1 cellular context compared by ENCODE assay signal in the genomic region with DNA sequence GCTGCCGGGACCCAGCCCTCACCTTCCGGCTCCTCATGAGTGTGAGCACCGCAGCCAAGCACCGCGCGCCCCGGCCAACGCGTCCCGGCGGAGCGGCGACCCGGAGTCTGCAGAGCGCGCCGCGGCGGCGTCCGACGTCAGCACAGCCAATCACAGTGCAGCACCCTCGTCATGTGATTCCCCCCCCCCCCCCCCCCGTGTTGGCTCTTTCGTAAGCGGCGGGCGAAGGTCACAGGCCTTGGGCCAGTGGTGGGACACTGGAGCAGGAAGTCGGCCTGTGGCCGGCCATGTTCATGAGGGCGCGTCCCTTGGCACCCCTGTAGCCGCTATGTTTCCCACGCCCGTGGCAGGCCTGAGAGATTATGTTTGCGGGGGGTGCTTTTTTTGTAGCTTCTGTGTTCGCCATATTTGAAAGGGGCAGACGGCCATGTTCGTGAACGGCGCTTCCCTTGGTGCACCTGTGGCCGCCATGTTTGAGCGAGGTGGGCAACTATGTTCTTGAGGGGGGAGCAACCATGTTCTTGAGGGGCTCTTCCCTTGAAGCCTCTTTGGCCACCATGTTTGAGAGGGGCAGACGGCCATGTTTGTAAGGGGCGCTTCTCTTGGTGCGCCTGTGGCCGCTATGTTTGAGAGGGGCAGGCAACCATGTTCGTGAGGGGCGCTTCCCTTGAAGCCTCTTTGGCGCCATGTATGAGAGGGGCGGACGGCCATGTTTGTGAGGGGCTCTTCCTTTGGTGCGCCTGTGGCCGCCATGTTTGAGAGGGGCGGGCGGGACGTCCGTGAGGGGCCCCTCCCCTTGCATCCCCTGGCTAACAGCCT.
A peak's percentile ranks its signal among the peaks of the same experiment; 100 is the strongest.
TF ChIP-seq lines count a peak whose summit lies in the region.

A gene (minus strand): TSS at position 123 of the 819 bp plus-strand sequence. CDS start 86 bp downstream, at position 37.

TF ChIP-seq in HepG2, 621 proteins besides CTCF, POLR2A, EP300 and RAD21 (continued from another document and continues in another):
- TF ChIP-seq, protein P1, sequence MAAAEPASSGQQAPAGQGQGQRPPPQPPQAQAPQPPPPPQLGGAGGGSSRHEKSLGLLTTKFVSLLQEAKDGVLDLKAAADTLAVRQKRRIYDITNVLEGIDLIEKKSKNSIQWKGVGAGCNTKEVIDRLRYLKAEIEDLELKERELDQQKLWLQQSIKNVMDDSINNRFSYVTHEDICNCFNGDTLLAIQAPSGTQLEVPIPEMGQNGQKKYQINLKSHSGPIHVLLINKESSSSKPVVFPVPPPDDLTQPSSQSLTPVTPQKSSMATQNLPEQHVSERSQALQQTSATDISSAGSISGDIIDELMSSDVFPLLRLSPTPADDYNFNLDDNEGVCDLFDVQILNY (CRISPR knock-in tag; conservative IDR thresholded peaks at IDR 0.05) = peak; percentile 84; the same call in 1 of the 2 replicates
- TF ChIP-seq, protein P2, sequence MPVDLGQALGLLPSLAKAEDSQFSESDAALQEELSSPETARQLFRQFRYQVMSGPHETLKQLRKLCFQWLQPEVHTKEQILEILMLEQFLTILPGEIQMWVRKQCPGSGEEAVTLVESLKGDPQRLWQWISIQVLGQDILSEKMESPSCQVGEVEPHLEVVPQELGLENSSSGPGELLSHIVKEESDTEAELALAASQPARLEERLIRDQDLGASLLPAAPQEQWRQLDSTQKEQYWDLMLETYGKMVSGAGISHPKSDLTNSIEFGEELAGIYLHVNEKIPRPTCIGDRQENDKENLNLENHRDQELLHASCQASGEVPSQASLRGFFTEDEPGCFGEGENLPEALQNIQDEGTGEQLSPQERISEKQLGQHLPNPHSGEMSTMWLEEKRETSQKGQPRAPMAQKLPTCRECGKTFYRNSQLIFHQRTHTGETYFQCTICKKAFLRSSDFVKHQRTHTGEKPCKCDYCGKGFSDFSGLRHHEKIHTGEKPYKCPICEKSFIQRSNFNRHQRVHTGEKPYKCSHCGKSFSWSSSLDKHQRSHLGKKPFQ (CRISPR knock-in tag; IDR thresholded peaks at IDR 0.05; ENCODE audit: insufficient replicate concordance) = peak; percentile 34
- TF ChIP-seq, protein P3, sequence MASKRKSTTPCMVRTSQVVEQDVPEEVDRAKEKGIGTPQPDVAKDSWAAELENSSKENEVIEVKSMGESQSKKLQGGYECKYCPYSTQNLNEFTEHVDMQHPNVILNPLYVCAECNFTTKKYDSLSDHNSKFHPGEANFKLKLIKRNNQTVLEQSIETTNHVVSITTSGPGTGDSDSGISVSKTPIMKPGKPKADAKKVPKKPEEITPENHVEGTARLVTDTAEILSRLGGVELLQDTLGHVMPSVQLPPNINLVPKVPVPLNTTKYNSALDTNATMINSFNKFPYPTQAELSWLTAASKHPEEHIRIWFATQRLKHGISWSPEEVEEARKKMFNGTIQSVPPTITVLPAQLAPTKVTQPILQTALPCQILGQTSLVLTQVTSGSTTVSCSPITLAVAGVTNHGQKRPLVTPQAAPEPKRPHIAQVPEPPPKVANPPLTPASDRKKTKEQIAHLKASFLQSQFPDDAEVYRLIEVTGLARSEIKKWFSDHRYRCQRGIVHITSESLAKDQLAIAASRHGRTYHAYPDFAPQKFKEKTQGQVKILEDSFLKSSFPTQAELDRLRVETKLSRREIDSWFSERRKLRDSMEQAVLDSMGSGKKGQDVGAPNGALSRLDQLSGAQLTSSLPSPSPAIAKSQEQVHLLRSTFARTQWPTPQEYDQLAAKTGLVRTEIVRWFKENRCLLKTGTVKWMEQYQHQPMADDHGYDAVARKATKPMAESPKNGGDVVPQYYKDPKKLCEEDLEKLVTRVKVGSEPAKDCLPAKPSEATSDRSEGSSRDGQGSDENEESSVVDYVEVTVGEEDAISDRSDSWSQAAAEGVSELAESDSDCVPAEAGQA (IDR thresholded peaks at IDR 0.05; ENCODE audit: low read depth) = peak; percentile 99
- TF ChIP-seq, protein P3 (CRISPR knock-in tag; IDR thresholded peaks at IDR 0.05; ENCODE audit: borderline replicate concordance) = no peak
- TF ChIP-seq POGZ (CRISPR knock-in tag; IDR thresholded peaks at IDR 0.05) = peak; percentile 52; the same call in 1 of the 2 replicates
- TF ChIP-seq ATM (IDR thresholded peaks at IDR 0.05; ENCODE audit: borderline replicate concordance) = no peak
- peak; percentile 47; the same call in 1 of the 2 replicates for TF ChIP-seq TOPORS (CRISPR knock-in tag; IDR thresholded peaks at IDR 0.05)
- 0 out of 2 replicates have a peak, but pooled peaks have one; percentile 21 for TF ChIP-seq ZNF264 (CRISPR knock-in tag; IDR thresholded peaks at IDR 0.05)
- TF ChIP-seq ZNF607 (CRISPR knock-in tag; IDR thresholded peaks at IDR 0.05; ENCODE audit: borderline replicate concordance) = no peak
- peak; percentile 73; the same call in 1 of the 2 replicates for TF ChIP-seq ZNF616 (CRISPR knock-in tag; IDR thresholded peaks at IDR 0.05; ENCODE audit: low read depth)
- TF ChIP-seq TMF1 (CRISPR knock-in tag; IDR thresholded peaks at IDR 0.05; ENCODE audit: low read depth) = 0 out of 2 replicates have a peak, but pooled peaks have one; percentile 62
- TF ChIP-seq REPIN1 (CRISPR knock-in tag; IDR thresholded peaks at IDR 0.05; ENCODE audit: borderline replicate concordance, low read depth) = peak; percentile 67; the same call in 1 of the 2 replicates
- peak; percentile 33; the same call in 1 of the 2 replicates for TF ChIP-seq ZC3H4 (CRISPR knock-in tag; IDR thresholded peaks at IDR 0.05; ENCODE audit: borderline replicate concordance)
- TF ChIP-seq, protein P4, sequence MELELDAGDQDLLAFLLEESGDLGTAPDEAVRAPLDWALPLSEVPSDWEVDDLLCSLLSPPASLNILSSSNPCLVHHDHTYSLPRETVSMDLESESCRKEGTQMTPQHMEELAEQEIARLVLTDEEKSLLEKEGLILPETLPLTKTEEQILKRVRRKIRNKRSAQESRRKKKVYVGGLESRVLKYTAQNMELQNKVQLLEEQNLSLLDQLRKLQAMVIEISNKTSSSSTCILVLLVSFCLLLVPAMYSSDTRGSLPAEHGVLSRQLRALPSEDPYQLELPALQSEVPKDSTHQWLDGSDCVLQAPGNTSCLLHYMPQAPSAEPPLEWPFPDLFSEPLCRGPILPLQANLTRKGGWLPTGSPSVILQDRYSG (CRISPR knock-in tag; IDR thresholded peaks at IDR 0.05) = peak; percentile 22; the same call in 1 of the 2 replicates
- TF ChIP-seq CEBPG (CRISPR knock-in tag; IDR thresholded peaks at IDR 0.05) = peak; percentile 56
- TF ChIP-seq ZNF772 (CRISPR knock-in tag; IDR thresholded peaks at IDR 0.05) = peak; percentile 14; the same call in 1 of the 2 replicates
- 0 out of 2 replicates have a peak, but pooled peaks have one; percentile 59 for TF ChIP-seq KAT7 (CRISPR knock-in tag; IDR thresholded peaks at IDR 0.05; ENCODE audit: borderline replicate concordance)
- TF ChIP-seq, protein P5, sequence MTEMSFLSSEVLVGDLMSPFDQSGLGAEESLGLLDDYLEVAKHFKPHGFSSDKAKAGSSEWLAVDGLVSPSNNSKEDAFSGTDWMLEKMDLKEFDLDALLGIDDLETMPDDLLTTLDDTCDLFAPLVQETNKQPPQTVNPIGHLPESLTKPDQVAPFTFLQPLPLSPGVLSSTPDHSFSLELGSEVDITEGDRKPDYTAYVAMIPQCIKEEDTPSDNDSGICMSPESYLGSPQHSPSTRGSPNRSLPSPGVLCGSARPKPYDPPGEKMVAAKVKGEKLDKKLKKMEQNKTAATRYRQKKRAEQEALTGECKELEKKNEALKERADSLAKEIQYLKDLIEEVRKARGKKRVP (CRISPR knock-in tag; IDR thresholded peaks at IDR 0.05) = 0 out of 4 replicates have a peak, but pooled peaks of 1 of the 2 experiments have one; percentile 45
- TF ChIP-seq, protein P6, sequence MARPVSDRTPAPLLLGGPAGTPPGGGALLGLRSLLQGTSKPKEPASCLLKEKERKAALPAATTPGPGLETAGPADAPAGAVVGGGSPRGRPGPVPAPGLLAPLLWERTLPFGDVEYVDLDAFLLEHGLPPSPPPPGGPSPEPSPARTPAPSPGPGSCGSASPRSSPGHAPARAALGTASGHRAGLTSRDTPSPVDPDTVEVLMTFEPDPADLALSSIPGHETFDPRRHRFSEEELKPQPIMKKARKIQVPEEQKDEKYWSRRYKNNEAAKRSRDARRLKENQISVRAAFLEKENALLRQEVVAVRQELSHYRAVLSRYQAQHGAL (CRISPR knock-in tag; IDR thresholded peaks at IDR 0.05; ENCODE audit: not compliant biosample characterization) = no peak
- TF ChIP-seq, protein P7, sequence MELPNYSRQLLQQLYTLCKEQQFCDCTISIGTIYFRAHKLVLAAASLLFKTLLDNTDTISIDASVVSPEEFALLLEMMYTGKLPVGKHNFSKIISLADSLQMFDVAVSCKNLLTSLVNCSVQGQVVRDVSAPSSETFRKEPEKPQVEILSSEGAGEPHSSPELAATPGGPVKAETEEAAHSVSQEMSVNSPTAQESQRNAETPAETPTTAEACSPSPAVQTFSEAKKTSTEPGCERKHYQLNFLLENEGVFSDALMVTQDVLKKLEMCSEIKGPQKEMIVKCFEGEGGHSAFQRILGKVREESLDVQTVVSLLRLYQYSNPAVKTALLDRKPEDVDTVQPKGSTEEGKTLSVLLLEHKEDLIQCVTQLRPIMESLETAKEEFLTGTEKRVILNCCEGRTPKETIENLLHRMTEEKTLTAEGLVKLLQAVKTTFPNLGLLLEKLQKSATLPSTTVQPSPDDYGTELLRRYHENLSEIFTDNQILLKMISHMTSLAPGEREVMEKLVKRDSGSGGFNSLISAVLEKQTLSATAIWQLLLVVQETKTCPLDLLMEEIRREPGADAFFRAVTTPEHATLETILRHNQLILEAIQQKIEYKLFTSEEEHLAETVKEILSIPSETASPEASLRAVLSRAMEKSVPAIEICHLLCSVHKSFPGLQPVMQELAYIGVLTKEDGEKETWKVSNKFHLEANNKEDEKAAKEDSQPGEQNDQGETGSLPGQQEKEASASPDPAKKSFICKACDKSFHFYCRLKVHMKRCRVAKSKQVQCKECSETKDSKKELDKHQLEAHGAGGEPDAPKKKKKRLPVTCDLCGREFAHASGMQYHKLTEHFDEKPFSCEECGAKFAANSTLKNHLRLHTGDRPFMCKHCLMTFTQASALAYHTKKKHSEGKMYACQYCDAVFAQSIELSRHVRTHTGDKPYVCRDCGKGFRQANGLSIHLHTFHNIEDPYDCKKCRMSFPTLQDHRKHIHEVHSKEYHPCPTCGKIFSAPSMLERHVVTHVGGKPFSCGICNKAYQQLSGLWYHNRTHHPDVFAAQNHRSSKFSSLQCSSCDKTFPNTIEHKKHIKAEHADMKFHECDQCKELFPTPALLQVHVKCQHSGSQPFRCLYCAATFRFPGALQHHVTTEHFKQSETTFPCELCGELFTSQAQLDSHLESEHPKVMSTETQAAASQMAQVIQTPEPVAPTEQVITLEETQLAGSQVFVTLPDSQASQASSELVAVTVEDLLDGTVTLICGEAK (IDR thresholded peaks at IDR 0.05) = no peak
- TF ChIP-seq, protein P7 (CRISPR knock-in tag; IDR thresholded peaks at IDR 0.05) = peak; percentile 50; the same call in 1 of the 2 replicates
- peak; percentile 85 for TF ChIP-seq SRSF1 (optimal IDR thresholded peaks at IDR 0.05; ENCODE audit: low read depth, low read length)
- TF ChIP-seq MXI1 (IDR thresholded peaks at IDR 0.05; ENCODE audit: borderline replicate concordance, low read depth, low read length) = peak; percentile 76; the same call in 1 of the 3 replicates
- TF ChIP-seq SIN3B (IDR thresholded peaks at IDR 0.05; ENCODE audit: low read length) = no peak
- TF ChIP-seq, protein P8, sequence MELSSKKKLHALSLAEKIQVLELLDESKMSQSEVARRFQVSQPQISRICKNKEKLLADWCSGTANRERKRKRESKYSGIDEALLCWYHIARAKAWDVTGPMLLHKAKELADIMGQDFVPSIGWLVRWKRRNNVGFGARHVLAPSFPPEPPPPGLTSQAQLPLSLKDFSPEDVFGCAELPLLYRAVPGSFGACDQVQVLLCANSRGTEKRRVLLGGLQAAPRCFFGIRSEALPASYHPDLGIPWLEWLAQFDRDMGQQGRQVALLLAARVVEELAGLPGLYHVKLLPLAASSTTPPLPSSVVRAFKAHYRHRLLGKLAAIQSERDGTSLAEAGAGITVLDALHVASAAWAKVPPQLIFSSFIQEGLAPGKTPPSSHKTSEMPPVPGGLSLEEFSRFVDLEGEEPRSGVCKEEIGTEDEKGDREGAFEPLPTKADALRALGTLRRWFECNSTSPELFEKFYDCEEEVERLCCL (CRISPR knock-in tag; IDR thresholded peaks at IDR 0.05; ENCODE audit: borderline replicate concordance) = 0 out of 2 replicates have a peak, but pooled peaks have one; percentile 52
- no peak for TF ChIP-seq ZNF781 (CRISPR knock-in tag; IDR thresholded peaks at IDR 0.05; ENCODE audit: borderline replicate concordance, not compliant biosample characterization)
- 0 out of 2 replicates have a peak, but pooled peaks have one; percentile 61 for TF ChIP-seq ZNF878 (CRISPR knock-in tag; IDR thresholded peaks at IDR 0.05)
